ENCODE assay signal across 8 cellular contexts in genomic region chr2:87455850-87456249, GRCh38.
DNase-seq lines count a peak whose midpoint lies in the region; ATAC-seq and TF ChIP-seq lines count a peak whose summit lies in the region.
"Not testable (repeated sequence)": the region's sequence is repeated elsewhere in the genome, so short reads cannot be mapped to it uniquely, and the experiment has no call there.

No MANE protein-coding gene starts in this region.

- not testable (repeated sequence) for H3K27me3 Mint-ChIP-seq in activated naive CD4-positive, alpha-beta T cell treated with anti-CD3 and anti-CD28 coated beads, Interleukin-2, amount 50 U/mL, for 24 hours; mesothelial cell of epicardium (ENCODE audit: low read depth); stimulated activated memory B cell treated with anti-CD40 and anti-IgM and Interleukin-4, amounts not matched to agents 10 μg/mL and 1 μg/mL and 100 μg/mL, for 72 hours

- peak overlapping the region; percentile 92 for H3K4me3 Mint-ChIP-seq in activated naive CD4-positive, alpha-beta T cell treated with anti-CD3 and anti-CD28 coated beads, Interleukin-2, amount 50 U/mL, for 24 hours
- H3K4me3 Mint-ChIP-seq in mesothelial cell of epicardium: peak overlapping the region; percentile 37
- not testable (repeated sequence) for H3K4me3 Mint-ChIP-seq in stimulated activated memory B cell treated with anti-CD40 and anti-IgM and Interleukin-4, amounts not matched to agents 10 μg/mL and 1 μg/mL and 100 μg/mL, for 72 hours

- not testable (repeated sequence) for H3K9me3 ChIP-seq in DND-41 (ENCODE audit: insufficient read depth, low read length, severe bottlenecking); PC-9 (ENCODE audit: insufficient read depth, low read depth); esophagus squamous epithelium

- H3K9ac ChIP-seq in DND-41 (ENCODE audit: low read depth, low read length): peak overlapping the region; percentile 62

- H4K20me1 ChIP-seq in DND-41 (ENCODE audit: insufficient read depth, low read length); PC-9 (ENCODE audit: insufficient read depth): not testable (repeated sequence)

- not testable (repeated sequence) for H3K36me3 ChIP-seq in DND-41 (ENCODE audit: insufficient read depth, low read length); PC-9 (ENCODE audit: low read depth); esophagus squamous epithelium

- TF ChIP-seq CTCF in DND-41 (IDR thresholded peaks at IDR 0.05; ENCODE audit: borderline replicate concordance, extremely low read depth, low read length, poor library complexity, severe bottlenecking); PC-9 (conservative IDR thresholded peaks at IDR 0.05); esophagus squamous epithelium (IDR thresholded peaks at IDR 0.05); mesothelial cell of epicardium (IDR thresholded peaks at IDR 0.05; ENCODE audit: unreplicated experiment): not testable (repeated sequence)

- ATAC-seq in DND-41 (ENCODE audit: insufficient read depth, low read depth) (peak; percentile 64), GM21423 (IDR thresholded peaks at IDR 0.05; ENCODE audit: unreplicated experiment) (peak; percentile 46), HG02981 (IDR thresholded peaks at IDR 0.05; ENCODE audit: unreplicated experiment) (peak; percentile 25)
- peak; percentile 65 for ATAC-seq in stimulated activated memory B cell treated with anti-CD40 and anti-IgM and Interleukin-4, amounts not matched to agents 10 μg/mL and 1 μg/mL and 100 μg/mL, for 72 hours

- peaks cover 22% of the 10 kb centered on the region for H3K4me1 Mint-ChIP-seq in activated naive CD4-positive, alpha-beta T cell treated with anti-CD3 and anti-CD28 coated beads, Interleukin-2, amount 50 U/mL, for 24 hours
- peaks cover 14% of the 10 kb centered on the region for H3K4me1 Mint-ChIP-seq in mesothelial cell of epicardium
- not testable (repeated sequence) for H3K4me1 Mint-ChIP-seq in stimulated activated memory B cell treated with anti-CD40 and anti-IgM and Interleukin-4, amounts not matched to agents 10 μg/mL and 1 μg/mL and 100 μg/mL, for 72 hours

- H2AFZ ChIP-seq in DND-41 (ENCODE audit: low read depth, low read length): peak overlapping the region; percentile 45; the same call in 1 of the 2 replicates
- H2AFZ ChIP-seq in PC-9: not testable (repeated sequence)

- not testable (repeated sequence) for H3K9me2 ChIP-seq in PC-9 (ENCODE audit: insufficient read depth)

- CTCF ChIA-PET in PC-9 (lab: Charles Lee): not testable (repeated sequence)

- not testable (repeated sequence) for H3K36me3 Mint-ChIP-seq in activated naive CD4-positive, alpha-beta T cell treated with anti-CD3 and anti-CD28 coated beads, Interleukin-2, amount 50 U/mL, for 24 hours; mesothelial cell of epicardium; stimulated activated memory B cell treated with anti-CD40 and anti-IgM and Interleukin-4, amounts not matched to agents 10 μg/mL and 1 μg/mL and 100 μg/mL, for 72 hours

- H3K27ac Mint-ChIP-seq in activated naive CD4-positive, alpha-beta T cell treated with anti-CD3 and anti-CD28 coated beads, Interleukin-2, amount 50 U/mL, for 24 hours: peak overlapping the region; percentile 51
- peak overlapping the region; percentile 56 for H3K27ac Mint-ChIP-seq in mesothelial cell of epicardium
- H3K27ac Mint-ChIP-seq in stimulated activated memory B cell treated with anti-CD40 and anti-IgM and Interleukin-4, amounts not matched to agents 10 μg/mL and 1 μg/mL and 100 μg/mL, for 72 hours: peak overlapping the region; percentile 72

- 55% methylated on average over 2 of the region's 10 CpGs; no CpG with 5 or more reads in 1 of the 2 donors for WGBS in esophagus squamous epithelium, 2 donors

- H3K4me2 ChIP-seq in DND-41 (ENCODE audit: insufficient read depth, low read length) (peak overlapping the region; percentile 76; the same call in 1 of the 2 replicates), PC-9 (peak overlapping the region; percentile 95)

- not testable (repeated sequence) for H3F3A ChIP-seq in PC-9 (ENCODE audit: insufficient read depth, low read depth)

- H3K79me2 ChIP-seq in DND-41 (ENCODE audit: insufficient read depth, low read length): peaks cover 19% of the 10 kb centered on the region
- H3K79me2 ChIP-seq in PC-9 (ENCODE audit: low read depth): peaks cover 36% of the 10 kb centered on the region

- BruUV-seq in PC-9 (replicated peaks; lab: Mats Ljungman, UMichigan): TSS peak; percentile 76

- H3K27ac ChIP-seq in DND-41 (ENCODE audit: low read length): peak overlapping the region; percentile 75
- peak overlapping the region; percentile 87 for H3K27ac ChIP-seq in PC-9
- H3K27ac ChIP-seq in esophagus squamous epithelium: peak overlapping the region; percentile 58 to 75 (median 66)

- not testable (repeated sequence) for H3K9me3 Mint-ChIP-seq in activated naive CD4-positive, alpha-beta T cell treated with anti-CD3 and anti-CD28 coated beads, Interleukin-2, amount 50 U/mL, for 24 hours; mesothelial cell of epicardium; stimulated activated memory B cell treated with anti-CD40 and anti-IgM and Interleukin-4, amounts not matched to agents 10 μg/mL and 1 μg/mL and 100 μg/mL, for 72 hours

- intact Hi-C loops in PC-9 (cut with micrococcal nuclease; ENCODE audit: unreplicated experiment); esophagus squamous epithelium (cut with DNase I): not testable (repeated sequence)

- not testable (repeated sequence) for H3K27me3 ChIP-seq in DND-41 (ENCODE audit: insufficient read depth, low read length, poor library complexity); PC-9 (ENCODE audit: insufficient read depth, low read depth); esophagus squamous epithelium

- not testable (repeated sequence) for TF ChIP-seq POLR2A in esophagus squamous epithelium (IDR thresholded peaks at IDR 0.05)

- H3K4me1 ChIP-seq in DND-41 (ENCODE audit: insufficient read depth, low read length); esophagus squamous epithelium: not testable (repeated sequence)
- H3K4me1 ChIP-seq in PC-9 (replicated peaks; ENCODE audit: insufficient read depth): peaks cover 26% of the 10 kb centered on the region

- peak; percentile 64 for DNase-seq in DND-41
- DNase-seq in PC-9; esophagus squamous epithelium (lab: John Stamatoyannopoulos, UW); mesothelial cell of epicardium (ENCODE audit: low spot score in 2 of 2, unreplicated experiment in 2 of 2): not testable (repeated sequence)

- POLR2A ChIA-PET in PC-9 (lab: Charles Lee; ENCODE audit: unreplicated experiment): not testable (repeated sequence)

- H3K4me3 ChIP-seq in DND-41 (ENCODE audit: low read depth in 1 of 2, low read length in 2 of 2) (peak overlapping the region; percentile 29 to 59; a peak in 3 of 4 replicates), PC-9 (peak overlapping the region; percentile 90; the same call in 1 of the 2 replicates), esophagus squamous epithelium (peak overlapping the region in 3 of 4 donors; percentile 29 to 53 (median 32))

Comparison
In these comparisons a context has a peak if more than half of its experiments do, and no peak if none do; other contexts are left out.
1. H3K4me3 ChIP-seq: peak in every context shown above with its lines; median percentile 90 in PC-9; 44 in DND-41; 32 in esophagus squamous epithelium.